In genomic region chr2:210523650-210524289, GRCh38 we compare ENCODE assay signal across 28 cellular contexts.
"Had no signal": no experiment of that assay in that cellular context is flagged by ENCODE, and none has a peak within 500 bp of the region (broad histone marks: within the 10 kb centered on the region; RNA-seq: fewer than 3 reads in every experiment).

No MANE protein-coding gene starts in this region.

- H3K4me3 ChIP-seq: neural progenitor cell, ovary, psoas muscle, skin epidermis, smooth muscle cell, spleen, suprapubic skin, testis, tibial artery, transverse colon, upper lobe of right lung, uterus had no signal

- H3K9ac ChIP-seq: neural progenitor cell, parathyroid adenoma had no signal

- DNase-seq: natural killer cell; occipital lobe; ovary; posterior cingulate gyrus; psoas muscle; right cardiac atrium; spleen; stimulated activated CD4-positive, alpha-beta T cell treated with anti-CD3 and anti-CD28 coated beads, Interleukin-12 subunit alpha, Interleukin-12 subunit beta, amount 100 ng/mL, for 4 hours; stimulated activated CD4-positive, alpha-beta T cell treated with anti-CD3 and anti-CD28 coated beads, Interleukin-1b, Interleukin-23, amount 100 ng/mL, for 48 hours; stimulated activated CD4-positive, alpha-beta T cell treated with anti-CD3 and anti-CD28 coated beads, Interleukin-4, amount 100 ng/mL, for 1 hour; stimulated activated CD4-positive, alpha-beta T cell treated with anti-CD3 and anti-CD28 coated beads, Interleukin-4, amount 100 ng/mL, for 4 hours; stimulated activated CD8-positive, alpha-beta memory T cell treated with anti-CD3 and anti-CD28 coated beads, Interleukin-4, amount 100 ng/mL, for 48 hours; stimulated activated naive CD4-positive, alpha-beta T cell; stimulated activated naive CD8-positive, alpha-beta T cell treated with anti-CD3 and anti-CD28 coated beads, Interleukin-15, amount 100 ng/mL, for 72 hours; stimulated activated naive CD8-positive, alpha-beta T cell treated with anti-CD3 and anti-CD28 coated beads, Interleukin-15, Interleukin-2, amounts not matched to agents 100 U/mL and 50 U/mL, for 24 hours; substantia nigra; testis; tibial artery; transverse colon; upper lobe of right lung; uterus had no signal

- H3K27me3 ChIP-seq: neural progenitor cell, ovary, spleen, suprapubic skin, testis, tibial artery, transverse colon, upper lobe of right lung, uterus had no signal

- H3K36me3 ChIP-seq: neural progenitor cell, ovary, spleen, suprapubic skin, tibial artery, transverse colon, upper lobe of right lung, uterus had no signal

- H3K27ac ChIP-seq: neural progenitor cell, ovary, parathyroid adenoma, psoas muscle, skin epidermis, spleen, suprapubic skin, testis, tibial artery, transverse colon, upper lobe of right lung, uterus had no signal

- H3K9me3 ChIP-seq: ovary, psoas muscle, spleen, suprapubic skin, testis, tibial artery, transverse colon, upper lobe of right lung, uterus had no signal

- H3K4me1 ChIP-seq: neural progenitor cell, parathyroid adenoma, psoas muscle, spleen, suprapubic skin, testis, tibial artery, transverse colon, upper lobe of right lung, uterus had no signal

- ATAC-seq: natural killer cell; psoas muscle; right cardiac atrium; sciatic nerve; stimulated activated memory B cell treated with anti-CD40 and anti-IgM and Interleukin-4, amounts not matched to agents 10 μg/mL and 1 μg/mL and 100 μg/mL, for 72 hours; stimulated activated naive CD8-positive, alpha-beta T cell treated with anti-CD3 and anti-CD28 coated beads, Interleukin-15, amount 100 ng/mL, for 72 hours; stimulated activated naive CD8-positive, alpha-beta T cell treated with anti-CD3 and anti-CD28 coated beads, Interleukin-15, Interleukin-2, amounts not matched to agents 100 U/mL and 50 U/mL, for 24 hours; upper lobe of right lung had no signal
